ENCODE assay signal across 22 cellular contexts in genomic region chr7:45543470-45543869, GRCh38. TPM values are rescaled to one million over a fixed set of nuclear protein-coding genes. Genes with fewer than 3 reads are reported as not detected.
DNase-seq lines count a peak whose midpoint lies in the region; ATAC-seq and TF ChIP-seq lines count a peak whose summit lies in the region.
"Had no signal": no experiment of that assay in that cellular context is flagged by ENCODE, and none has a peak within 500 bp of the region (broad histone marks: within the 10 kb centered on the region; RNA-seq: fewer than 3 reads in every experiment).

No MANE protein-coding gene starts in this region.

- H3K27ac ChIP-seq in PC-3 (ENCODE audit: low read length) (no peak overlapping the region), GM23248 (no peak overlapping the region), neuronal stem cell (replicated peaks; ENCODE audit: low read length) (no peak overlapping the region)
- H3K27ac ChIP-seq: 22Rv1, Peyer's patch had no signal

- H3K79me1 ChIP-seq in neuronal stem cell (ENCODE audit: low read depth, low read length), result no peaks in the 10 kb centered on the region

- WGBS in GM23248 (ENCODE audit: low coverage in 1 of 2, low lambda C conversion rate in 2 of 2, missing lambda C conversion rate in 2 of 2), 2 experiments, result 25 to 35% methylated on average over 3 of the region's 3 CpGs
- WGBS in neuronal stem cell (ENCODE audit: extremely low coverage in 2 of 2, insufficient read length in 2 of 2, insufficient replicate concordance in 1 of 2), 2 donors, result no CpG with 5 or more reads among the region's 3 CpGs

- H3K27me3 ChIP-seq in PC-3 (ENCODE audit: low read length) (no peaks in the 10 kb centered on the region), GM23248 (replicated peaks; ENCODE audit: insufficient read depth) (no peaks in the 10 kb centered on the region), neuronal stem cell (ENCODE audit: control insufficient read depth in 3 of 3, insufficient read depth in 3 of 3, low read depth in 1 of 3, low read length in 3 of 3) (peaks cover 0 to 3% (median 0%) of the 10 kb centered on the region in 3 experiments)
- H3K27me3 ChIP-seq: BE2C, Peyer's patch had no signal

- in situ Hi-C loops in GM23248 (cut with MboI), result no loop called here

- H2BK15ac ChIP-seq in neuronal stem cell (ENCODE audit: low read length), result no peak overlapping the region

- CTCF ChIA-PET in PC-3 (lab: Charles Lee), result no interaction called here

- H3K79me2 ChIP-seq in PC-3 (ENCODE audit: low read length) (no peaks in the 10 kb centered on the region), GM23248 (ENCODE audit: insufficient read depth) (no peaks in the 10 kb centered on the region)

- TF ChIP-seq CTCF in PC-3 (conservative IDR thresholded peaks at IDR 0.05; ENCODE audit: low read depth, low read length), result no peak

- no peak overlapping the region for H3K4ac ChIP-seq in neuronal stem cell (ENCODE audit: low read length)

- intact Hi-C loops in PC-3 (cut with micrococcal nuclease), result no loop called here

- H3K4me1 ChIP-seq in PC-3 (ENCODE audit: insufficient read depth, low read length) (no peaks in the 10 kb centered on the region), GM23248 (ENCODE audit: insufficient read depth) (no peaks in the 10 kb centered on the region), neuronal stem cell (ENCODE audit: control insufficient read depth in 2 of 2, insufficient read depth in 1 of 2, low read depth in 1 of 2, low read length in 2 of 2) (no peaks in the 10 kb centered on the region)
- H3K4me1 ChIP-seq: BE2C, Peyer's patch had no signal

- no peak overlapping the region for H3K23ac ChIP-seq in neuronal stem cell (ENCODE audit: low read depth, low read length, poor library complexity)

- H3K9ac ChIP-seq in PC-3 (ENCODE audit: low read length) (no peak overlapping the region), GM23248 (no peak overlapping the region), neuronal stem cell (ENCODE audit: low read depth, low read length, poor library complexity) (no peak overlapping the region)

- H3K9me2 ChIP-seq in PC-3 (replicated peaks; ENCODE audit: low read length) (no peaks in the 10 kb centered on the region), GM23248 (ENCODE audit: insufficient read depth) (no peaks in the 10 kb centered on the region)

- no peak overlapping the region for H4K91ac ChIP-seq in neuronal stem cell (ENCODE audit: low read depth, low read length, poor library complexity)

- H2AFZ ChIP-seq in PC-3 (ENCODE audit: low read length), result no peak overlapping the region
- no peak overlapping the region for H2AFZ ChIP-seq in GM23248
- no peak overlapping the region for H2AFZ ChIP-seq in neuronal stem cell (ENCODE audit: low read length)
- H2AFZ ChIP-seq: GM23338 had no signal

- peak; percentile 31 for DNase-seq in COR-L47 (lab: John Stamatoyannopoulos, UW)
- peak; percentile 60 for DNase-seq in NCI-H146 (lab: John Stamatoyannopoulos, UW)
- DNase-seq in NCI-H748 treated with DMSO at 0.1 percent for 48 hours (lab: John Stamatoyannopoulos, UW), result peak; percentile 24
- DNase-seq in PC-3, result no peak
- DNase-seq in inferior parietal cortex (ENCODE audit: extremely low spot score), result no peak
- no peak for DNase-seq in GM23248
- no peak for DNase-seq in neuronal stem cell (ENCODE audit: low spot score)
- DNase-seq: BE2C; Calu3; CD8-positive, alpha-beta memory T cell; DMS79 treated with DMSO at 0.1 percent for 48 hours; H9; KBM-7; MM.1S; NCI-H1930; NCI-H2107; NCI-H524; Peyer's patch; SHP77 treated with DMSO at 0.1 percent for 48 hours; T-helper 1 cell had no signal

- H2AK5ac ChIP-seq in neuronal stem cell (ENCODE audit: low read depth, low read length), result no peak overlapping the region

- BruUV-seq in PC-3 (replicated peaks; lab: Mats Ljungman, UMichigan), result no TSS peak

- POLR2A ChIA-PET in PC-3 (lab: Charles Lee; ENCODE audit: unreplicated experiment), result no interaction called here

- H3K18ac ChIP-seq in neuronal stem cell (ENCODE audit: low read length), result no peak overlapping the region

- ATAC-seq in PC-3, result peak; percentile 38; the same call in 1 of the 2 replicates
- ATAC-seq: GM23338 had no signal

- no peak overlapping the region for H4K8ac ChIP-seq in neuronal stem cell (ENCODE audit: low read depth, low read length)

- H3K36me3 ChIP-seq in PC-3 (ENCODE audit: low read depth, low read length), result no peaks in the 10 kb centered on the region; the same call in 1 of the 2 replicates
- H3K36me3 ChIP-seq in GM23248 (ENCODE audit: low read depth), result no peaks in the 10 kb centered on the region
- H3K36me3 ChIP-seq in neuronal stem cell (replicated peaks in 1 of 2; ENCODE audit: control insufficient read depth in 2 of 2, insufficient read depth in 2 of 2, low read length in 2 of 2), result no peaks in the 10 kb centered on the region
- H3K36me3 ChIP-seq: BE2C, Peyer's patch had no signal

- no peak overlapping the region for H3K14ac ChIP-seq in neuronal stem cell (ENCODE audit: low read length)

- no peak overlapping the region for H2BK12ac ChIP-seq in neuronal stem cell (ENCODE audit: low read length)

- no peak overlapping the region for H3K4me2 ChIP-seq in PC-3 (ENCODE audit: low read length)
- no peak overlapping the region for H3K4me2 ChIP-seq in GM23248 (ENCODE audit: unreplicated experiment)
- no peak overlapping the region for H3K4me2 ChIP-seq in neuronal stem cell (ENCODE audit: insufficient read depth, low read length, poor library complexity, severe bottlenecking)
- H3K4me2 ChIP-seq: GM23338 had no signal

- no peak overlapping the region for H2BK5ac ChIP-seq in neuronal stem cell (ENCODE audit: low read length)

- H3F3A ChIP-seq in PC-3 (ENCODE audit: low read length, unreplicated experiment) (no peaks in the 10 kb centered on the region), GM23248 (ENCODE audit: insufficient read depth) (no peaks in the 10 kb centered on the region)

- H2BK120ac ChIP-seq in neuronal stem cell (ENCODE audit: low read depth, low read length), result no peak overlapping the region

- H3K9me3 ChIP-seq in PC-3 (ENCODE audit: low read length), result peaks cover 13% of the 10 kb centered on the region; the same call in 1 of the 2 replicates
- H3K9me3 ChIP-seq in GM23248 (ENCODE audit: low read depth), result no peaks in the 10 kb centered on the region
- H3K9me3 ChIP-seq in neuronal stem cell (replicated peaks in 1 of 2; ENCODE audit: control insufficient read depth in 2 of 2, insufficient read depth in 1 of 2, low read depth in 1 of 2, low read length in 2 of 2), result no peaks in the 10 kb centered on the region
- H3K9me3 ChIP-seq: BE2C, Peyer's patch had no signal

- H3K4me3 ChIP-seq in PC-3 (ENCODE audit: low read length) (no peak overlapping the region), GM23248 (no peak overlapping the region), neuronal stem cell (ENCODE audit: low read length in 2 of 2) (no peak overlapping the region)
- H3K4me3 ChIP-seq: GM23338, Peyer's patch had no signal

- H4K20me1 ChIP-seq in PC-3 (ENCODE audit: low read length) (no peaks in the 10 kb centered on the region), GM23248 (ENCODE audit: insufficient read depth) (no peaks in the 10 kb centered on the region)

RNA-seq across cellular contexts. Expression of gene ADCY1, which starts 30.7 kb away (rescaled TPM):
- 3.1 and 3.4 TPM in 2 replicates for total RNA-seq in PC-3 (2014; rRNA removed)
- total RNA-seq in GM23248 (2014; rRNA removed; shearing (Covaris generic)), result 0.11 TPM in 1 of 2 replicates, not detected in the other
- polyA plus RNA-seq in GM23248 (2016; fragmentation: Nextera tagmentation; extraction: Ambion mirVana), result not detected in 2 replicates
- 5.1 TPM for polyA plus RNA-seq in neuronal stem cell (2013, experiment 1 of 2)
- polyA plus RNA-seq in neuronal stem cell (2013, experiment 2 of 2), result 4.8 TPM
- polyA plus RNA-seq: CD8-positive, alpha-beta memory T cell had no signal

Comparison
In these comparisons a context has a peak if more than half of its experiments do, and no peak if none do; other contexts are left out.
1. DNase-seq: peak in COR-L47 (single experiment), NCI-H146 (single experiment) and NCI-H748 treated with DMSO at 0.1 percent for 48 hours (single experiment); none in PC-3 (single experiment), inferior parietal cortex (single experiment), GM23248 (single experiment) and neuronal stem cell (single experiment).